ENCODE assay signal across 6 cellular contexts in genomic region chr1:1058088-1058905, GRCh38. TPM values are rescaled to one million over a fixed set of nuclear protein-coding genes. Genes with fewer than 3 reads are reported as not detected.
DNase-seq lines count a peak whose midpoint lies in the region; ATAC-seq and TF ChIP-seq lines count a peak whose summit lies in the region.

No MANE protein-coding gene starts in this region.

- peaks cover 10 to 18% (median 13%) of the 10 kb centered on the region in 3 donors for H3K4me1 Mint-ChIP-seq in naive B cell

- H3K9me3 Mint-ChIP-seq in naive B cell: no peaks in the 10 kb centered on the region

- peaks cover 44% of the 10 kb centered on the region for H3K27me3 ChIP-seq in H7 (ENCODE audit: control insufficient read depth, insufficient read depth, low read length)

- no peak for TF ChIP-seq CTCF in WI38 (IDR thresholded peaks at IDR 0.05; ENCODE audit: low read depth, low read length)

- ATAC-seq in naive B cell (ENCODE audit: low read depth in 2 of 2): no peak
- ATAC-seq in GM19035 (IDR thresholded peaks at IDR 0.05; ENCODE audit: unreplicated experiment): no peak
- no peak for ATAC-seq in HG03460 (IDR thresholded peaks at IDR 0.05; ENCODE audit: unreplicated experiment)

- peak overlapping the region in 4 of 6 donors; percentile 13 to 90 (median 55) for H3K27ac Mint-ChIP-seq in naive B cell

- H3K4me3 Mint-ChIP-seq in naive B cell: peak overlapping the region; percentile 76 to 90 (median 80)

- peak overlapping the region; percentile 59; the same call in 1 of the 2 replicates for H3K4me3 ChIP-seq in H7 (ENCODE audit: insufficient read depth, low read depth, low read length)
- H3K4me3 ChIP-seq in WI38 (ENCODE audit: low read depth, low read length): peak overlapping the region; percentile 68

- H3K27me3 Mint-ChIP-seq in naive B cell: peaks cover 3 to 49% (median 28%) of the 10 kb centered on the region in 3 donors

- peak; percentile 76 for DNase-seq in H7
- DNase-seq in naive B cell: no peak
- no peak for DNase-seq in T-helper 9 cell

- H3K36me3 ChIP-seq in H7 (replicated peaks; ENCODE audit: control insufficient read depth, insufficient read depth, low read length): peaks cover 1% of the 10 kb centered on the region; the same call in 1 of the 2 replicates

- no peaks in the 10 kb centered on the region for H3K36me3 Mint-ChIP-seq in naive B cell

RNA-seq across cellular contexts. Expression of gene RNF223, which starts 15.8 kb away (rescaled TPM):
- total RNA-seq in H7 (2014; rRNA removed; shearing (Covaris generic)): not detected in 2 replicates
- polyA plus RNA-seq in naive B cell (ENCODE audit: low read depth in 6 of 6): not detected

RNA-seq across cellular contexts. Expression of gene AGRN, which starts 38.4 kb away (rescaled TPM):
- total RNA-seq in H7 (2014; rRNA removed; shearing (Covaris generic)): 126 and 130 TPM in 2 replicates
- under 1 TPM in 2 of 6 donors, not detected in 4; 0.04 to 0.52 TPM for polyA plus RNA-seq in naive B cell (ENCODE audit: low read depth in 6 of 6)

RNA-seq across cellular contexts. Expression of gene ISG15, which starts 45.0 kb away (rescaled TPM):
- 110 and 124 TPM in 2 replicates for total RNA-seq in H7 (2014; rRNA removed; shearing (Covaris generic))
- polyA plus RNA-seq in naive B cell (ENCODE audit: low read depth in 6 of 6): 100 to 1,000 TPM in 4 of 6 donors, 10 to 100 TPM in 2; 55.1 to 183 (median 124) TPM

RNA-seq across cellular contexts. Expression of gene C1orf159, which starts 57.6 kb away (rescaled TPM):
- total RNA-seq in H7 (2014; rRNA removed; shearing (Covaris generic)): 29.3 and 32.0 TPM in 2 replicates
- 1 to 10 TPM in 5 of 6 donors, not detected in 1; 2.0 to 6.3 (median 4.3) TPM for polyA plus RNA-seq in naive B cell (ENCODE audit: low read depth in 6 of 6)

RNA-seq across cellular contexts. Expression of gene HES4, which starts 58.4 kb away (rescaled TPM):
- total RNA-seq in H7 (2014; rRNA removed; shearing (Covaris generic)): 11.3 and 17.5 TPM in 2 replicates
- polyA plus RNA-seq in naive B cell (ENCODE audit: low read depth in 6 of 6): under 1 TPM in 2 of 6 donors, not detected in 4; 0.45 to 0.64 TPM
